In the genomic region with DNA sequence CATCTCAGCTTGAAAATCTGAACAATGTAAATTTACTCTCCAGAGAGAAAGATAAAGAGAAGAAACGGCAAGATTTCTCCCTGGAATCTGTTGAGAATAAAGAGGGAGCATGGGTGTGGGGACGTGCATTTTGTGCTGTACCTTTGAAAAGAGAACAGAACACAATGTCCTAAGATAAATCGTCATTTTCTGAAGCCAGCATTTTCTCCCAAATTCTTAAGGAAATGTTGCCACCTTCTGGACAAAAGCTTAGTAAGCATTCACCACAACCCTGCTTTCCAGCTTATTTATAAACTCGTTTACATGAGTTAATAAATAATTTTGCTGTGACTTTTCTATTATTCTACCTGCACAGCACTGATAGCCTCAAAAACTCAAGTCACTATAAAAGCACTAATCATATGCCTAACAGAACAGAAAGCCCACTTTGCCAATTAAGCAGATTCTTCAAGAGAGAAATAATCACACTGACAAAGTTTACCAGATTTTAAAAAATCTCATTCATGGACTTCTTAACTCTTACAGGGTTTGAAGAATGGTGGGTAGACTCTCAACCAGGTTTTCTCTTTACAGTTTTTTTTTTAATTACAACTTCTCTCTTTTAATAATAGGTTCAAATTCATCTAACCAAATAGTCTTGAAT, we compare ENCODE assay signal across 8 cellular contexts.
DNase-seq lines count a peak whose midpoint lies in the region; ATAC-seq and TF ChIP-seq lines count a peak whose summit lies in the region.

No MANE protein-coding gene starts in this region.

- no peak overlapping the region for H3K27ac Mint-ChIP-seq in activated CD4-positive, alpha-beta T cell treated with anti-CD3 and anti-CD28 coated beads, Interleukin-2, amount 10 ng/mL, durations not matched to agents 7 days and 5 days

- H3K4me3 Mint-ChIP-seq in activated CD4-positive, alpha-beta T cell treated with anti-CD3 and anti-CD28 coated beads, Interleukin-2, amount 10 ng/mL, durations not matched to agents 7 days and 5 days: no peak overlapping the region

- no peaks in the 10 kb centered on the region for H3K9me3 Mint-ChIP-seq in activated CD4-positive, alpha-beta T cell treated with anti-CD3 and anti-CD28 coated beads, Interleukin-2, amount 10 ng/mL, durations not matched to agents 7 days and 5 days

- peaks cover 5% of the 10 kb centered on the region for H3K4me1 ChIP-seq in A673 (ENCODE audit: insufficient read depth, low read length, poor library complexity, severe bottlenecking)

- intact Hi-C loops in A673 (cut with micrococcal nuclease; ENCODE audit: unreplicated experiment): loop anchor here (2.0 to 10.0 kb wide), 5 partner anchors 1032 to 1732 kb away; no protein-coding TSS in a partner anchor

- no peak overlapping the region for H3K27ac ChIP-seq in A673 (ENCODE audit: low read depth, low read length, poor library complexity, severe bottlenecking)

- TF ChIP-seq CTCF in A673 (conservative IDR thresholded peaks at IDR 0.05; ENCODE audit: low read depth, low read length): peak; percentile 78

- POLR2A ChIA-PET in A673 (lab: Charles Lee; ENCODE audit: low non-redundant PET): interaction anchor here (0.6 kb wide), 1 partner anchor 731 kb away, joined by 3 read pairs; no protein-coding TSS in a partner anchor
- POLR2A ChIA-PET in activated CD4-positive, alpha-beta T cell treated with anti-CD3 and anti-CD28 coated beads, Interleukin-2, amount 10 ng/mL, durations not matched to agents 7 days and 5 days (lab: Charles Lee): no interaction called here

- ATAC-seq in GM18517 (IDR thresholded peaks at IDR 0.05; ENCODE audit: unreplicated experiment): peak; percentile 71

- DNase-seq in A673 (ENCODE audit: low spot score): peak; percentile 79
- DNase-seq in HPDE6-E6E7 (ENCODE audit: extremely low spot score): peak; percentile 27
- peak; percentile 82 for DNase-seq in NCI-H82 (lab: John Stamatoyannopoulos, UW)
- peak; percentile 74 for DNase-seq in dedifferentiated amniotic fluid mesenchymal stem cell (ENCODE audit: extremely low spot score)
- peak; percentile 13 for DNase-seq in mucosa of gallbladder (ENCODE audit: low spot score)
- DNase-seq in activated CD4-positive, alpha-beta T cell treated with anti-CD3 and anti-CD28 coated beads, Interleukin-2, amount 10 ng/mL, durations not matched to agents 7 days and 5 days: no peak
- no peak for DNase-seq in GM19240 (ENCODE audit: insufficient read length, low spot score)

- CTCF ChIA-PET in A673 (lab: Charles Lee): interaction anchor here (0.6 to 1.2 kb wide), 8 partner anchors 71 to 1528 kb away, joined by 3 to 7 read pairs (median 4); no protein-coding TSS in a partner anchor
- CTCF ChIA-PET in activated CD4-positive, alpha-beta T cell treated with anti-CD3 and anti-CD28 coated beads, Interleukin-2, amount 10 ng/mL, durations not matched to agents 7 days and 5 days (lab: Charles Lee): no interaction called here

- no peaks in the 10 kb centered on the region for H3K27me3 Mint-ChIP-seq in activated CD4-positive, alpha-beta T cell treated with anti-CD3 and anti-CD28 coated beads, Interleukin-2, amount 10 ng/mL, durations not matched to agents 7 days and 5 days

- BruUV-seq in A673 (replicated peaks; lab: Mats Ljungman, UMichigan): no TSS peak

- H3K4me1 Mint-ChIP-seq in activated CD4-positive, alpha-beta T cell treated with anti-CD3 and anti-CD28 coated beads, Interleukin-2, amount 10 ng/mL, durations not matched to agents 7 days and 5 days: peaks cover 6% of the 10 kb centered on the region

- no peak overlapping the region for H3K4me3 ChIP-seq in A673 (ENCODE audit: low read depth, low read length, poor library complexity, severe bottlenecking)

- H3K27me3 ChIP-seq in A673 (replicated peaks; ENCODE audit: insufficient read depth, low read depth, low read length, poor library complexity): no peaks in the 10 kb centered on the region

- no peaks in the 10 kb centered on the region for H3K9me3 ChIP-seq in A673 (ENCODE audit: low read depth, low read length, poor library complexity, severe bottlenecking)

- no peaks in the 10 kb centered on the region for H3K36me3 ChIP-seq in A673 (ENCODE audit: insufficient read depth, low read length, poor library complexity, severe bottlenecking)

- H3K36me3 Mint-ChIP-seq in activated CD4-positive, alpha-beta T cell treated with anti-CD3 and anti-CD28 coated beads, Interleukin-2, amount 10 ng/mL, durations not matched to agents 7 days and 5 days (ENCODE audit: low read depth): no peaks in the 10 kb centered on the region

Comparison
In these comparisons a context has a peak if more than half of its experiments do, and no peak if none do; other contexts are left out.
1. DNase-seq: peak in A673 (single experiment), HPDE6-E6E7 (single experiment), NCI-H82 (single experiment), dedifferentiated amniotic fluid mesenchymal stem cell (single experiment) and mucosa of gallbladder (single experiment); none in activated CD4-positive, alpha-beta T cell treated with anti-CD3 and anti-CD28 coated beads, Interleukin-2, amount 10 ng/mL, durations not matched to agents 7 days and 5 days (single experiment) and GM19240 (single experiment).